In the genomic region with DNA sequence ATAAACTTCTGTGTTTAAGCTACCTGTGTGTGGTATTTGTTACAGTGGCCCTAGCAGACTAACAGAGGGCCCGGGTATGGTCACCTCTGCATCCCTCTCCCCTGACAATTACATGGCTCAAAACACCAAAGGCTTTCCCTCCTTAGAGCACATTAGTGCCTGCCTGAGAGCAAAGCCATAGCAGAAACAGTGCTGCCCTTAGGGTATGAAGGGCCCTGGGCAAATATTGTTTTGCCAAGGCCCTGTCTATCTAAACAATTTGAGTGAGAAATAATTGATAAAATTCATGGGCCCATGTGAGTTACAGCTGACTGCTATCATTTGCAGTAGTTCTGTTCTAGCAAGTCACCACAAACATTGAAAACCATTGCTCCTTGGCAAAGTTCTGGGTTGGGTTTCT, we compare ENCODE assay signal across 4 cellular contexts.
"Had no signal": no experiment of that assay in that cellular context is flagged by ENCODE, and none has a peak within 500 bp of the region (broad histone marks: within the 10 kb centered on the region; RNA-seq: fewer than 3 reads in every experiment).

No MANE protein-coding gene starts in this region.

- H3K4me2 ChIP-seq: GM23338 had no signal

- H3K27ac Mint-ChIP-seq: GM23338, H9 had no signal

- DNase-seq: H9, HCEC 1CT, IMR-90 had no signal

- H3K4me3 ChIP-seq: GM23338 had no signal

- H3K4me3 Mint-ChIP-seq: GM23338, H9 had no signal
